In genomic region chr20:16528078-16528477, GRCh38 we compare ENCODE assay signal across 11 cellular contexts. TPM values are rescaled to one million over a fixed set of nuclear protein-coding genes. Genes with fewer than 3 reads are reported as not detected.
DNase-seq lines count a peak whose midpoint lies in the region; ATAC-seq, FAIRE-seq and TF ChIP-seq lines count a peak whose summit lies in the region.
"Had no signal": no experiment of that assay in that cellular context is flagged by ENCODE, and none has a peak within 500 bp of the region (broad histone marks: within the 10 kb centered on the region; RNA-seq: fewer than 3 reads in every experiment).

No MANE protein-coding gene starts in this region.

- H3K4me3 ChIP-seq in testis: no peak overlapping the region

- H3K27ac ChIP-seq in foreskin keratinocyte (peak overlapping the region; percentile 72), testis (no peak overlapping the region)

- TF ChIP-seq POLR2A in testis (IDR thresholded peaks at IDR 0.05): no peak

- ATAC-seq in foreskin keratinocyte: peak; percentile 100
- ATAC-seq in HG03039 (IDR thresholded peaks at IDR 0.05; ENCODE audit: unreplicated experiment): no peak
- ATAC-seq: Right ventricle myocardium inferior had no signal

- intact Hi-C loops in testis (cut with DNase I; ENCODE audit: low total_unique reads): no loop called here

- H3K4me1 ChIP-seq in foreskin keratinocyte (peaks cover 17% of the 10 kb centered on the region), testis (no peaks in the 10 kb centered on the region)

- no peak for TF ChIP-seq CTCF in foreskin keratinocyte (conservative IDR thresholded peaks at IDR 0.05)
- TF ChIP-seq CTCF in testis (IDR thresholded peaks at IDR 0.05): no peak

- DNase-seq in HT1080 (ENCODE audit: low read depth) (peak; percentile 79), RCC 7860 (ENCODE audit: low spot score) (peak; percentile 57), foreskin keratinocyte (peak; percentile 86 to 94), testis (peak; percentile 43), NCI-H1048 (lab: John Stamatoyannopoulos, UW) (no peak), UCSD-AML1 (lab: John Stamatoyannopoulos, UW; ENCODE audit: unreplicated experiment) (no peak)
- no peak for DNase-seq in activated effector memory CD4-positive, alpha-beta T cell treated with anti-CD3 and anti-CD28 coated beads, Interleukin-2, amount 50 U/mL, for 16 hours
- DNase-seq: effector CD8-positive, alpha-beta T cell; stimulated activated CD4-positive, alpha-beta T cell treated with anti-CD3 and anti-CD28 coated beads, Interleukin-1b, Interleukin-23, amount 100 ng/mL, for 48 hours had no signal

- peak; percentile 64 for FAIRE-seq in RCC 7860 (lab: Jason Lieb, UNC)

- H3K9me3 ChIP-seq in testis: no peaks in the 10 kb centered on the region

- no peaks in the 10 kb centered on the region for H3K27me3 ChIP-seq in foreskin keratinocyte
- H3K27me3 ChIP-seq in testis: no peaks in the 10 kb centered on the region

- no peaks in the 10 kb centered on the region for H3K36me3 ChIP-seq in testis (ENCODE audit: low read depth, missing control alignments)

- WGBS in testis, 2 donors: 57 to 61% methylated on average over 5 of the region's 5 CpGs

RNA-seq across cellular contexts. Expression of gene KIF16B, which starts 45.2 kb away (rescaled TPM):
- total RNA-seq in HT1080 (2014; rRNA removed; shearing (Covaris generic)): 1.2 and 1.9 TPM in 2 replicates
- 3.7 and 7.1 TPM in 2 replicates for polyA plus RNA-seq in HT1080 (2015; cell fraction: cytosol; rRNA removed)
- polyA plus RNA-seq in HT1080 (2015; cell fraction: nucleus; rRNA removed): 3.9 and 6.1 TPM in 2 replicates
- total RNA-seq in foreskin keratinocyte: 13.2 and 14.4 TPM in 2 replicates
- polyA plus RNA-seq in foreskin keratinocyte: 3.3 and 3.5 TPM in 2 replicates
- total RNA-seq in testis: 10 to 100 TPM; 22.3 to 25.5 TPM
- 10.2 TPM for polyA plus RNA-seq in testis (ENCODE audit: insufficient read depth, low read depth, low replicate concordance)

Comparison
In these comparisons a context has a peak if more than half of its experiments do, and no peak if none do; other contexts are left out.
1. DNase-seq: peak in HT1080 (single experiment), RCC 7860 (single experiment), foreskin keratinocyte (2 of 2) and testis (single experiment); none in activated effector memory CD4-positive, alpha-beta T cell treated with anti-CD3 and anti-CD28 coated beads, Interleukin-2, amount 50 U/mL, for 16 hours (single experiment), NCI-H1048 (single experiment) and UCSD-AML1 (single experiment).